In the genomic region with DNA sequence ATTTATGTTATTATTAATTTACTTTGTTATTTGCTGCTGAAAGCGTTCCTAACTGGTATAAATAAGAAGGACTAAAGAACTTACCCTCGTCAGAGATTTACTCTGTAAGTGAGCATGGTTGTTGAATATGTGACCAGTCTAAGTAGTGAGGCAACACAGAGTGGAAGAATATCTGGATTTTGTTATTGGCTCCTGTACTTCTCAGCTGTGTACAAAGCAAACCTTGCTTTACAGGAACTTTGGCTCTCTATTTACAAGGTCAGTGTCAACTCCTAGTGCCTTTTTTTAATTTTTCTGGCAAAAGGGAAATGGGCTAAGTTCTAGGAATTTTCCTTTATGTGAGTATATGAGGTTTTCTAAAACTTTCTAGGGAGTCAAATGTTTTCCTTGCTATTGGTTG, we compare ENCODE assay signal across 28 cellular contexts. TPM values are rescaled to one million over a fixed set of nuclear protein-coding genes. Genes with fewer than 3 reads are reported as not detected.
"Had no signal": no experiment of that assay in that cellular context is flagged by ENCODE, and none has a peak within 500 bp of the region (broad histone marks: within the 10 kb centered on the region; RNA-seq: fewer than 3 reads in every experiment).

No MANE protein-coding gene starts in this region.

- H3K4me3 ChIP-seq: adrenal gland, K562, SJCRH30, SK-N-MC had no signal

- H3K9me3 ChIP-seq: adrenal gland, SJCRH30 had no signal

- H3K4me1 ChIP-seq: SJCRH30 had no signal

- H3K27me3 ChIP-seq: adrenal gland, SJCRH30 had no signal

- H3K36me3 ChIP-seq: adrenal gland, SJCRH30 had no signal

- FAIRE-seq: astrocyte, bronchial epithelial cell, K562, TTC549 had no signal

- DNase-seq: activated CD4-positive, alpha-beta T cell treated with anti-CD3 and anti-CD28 coated beads, Interleukin-2, amount 10 ng/mL, durations not matched to agents 7 days and 5 days; activated CD4-positive, alpha-beta T cell treated with anti-CD3 and anti-CD28 coated beads, Interleukin-2, amount 50 U/mL, for 48 hours; activated CD8-positive, alpha-beta T cell treated with anti-CD3 and anti-CD28 coated beads, Interleukin-2, amount 10 ng/mL, durations not matched to agents 7 days and 5 days; activated gamma-delta T cell treated with Interleukin-2 at 50 U/mL for 16 hours; activated naive CD4-positive, alpha-beta T cell treated with anti-CD3 and anti-CD28 coated beads for 36 hours; activated T-cell treated with anti-CD3 and anti-CD28 coated beads, Interleukin-2, amount 50 U/mL, for 4 hours; adrenal gland; central memory CD4-positive, alpha-beta T cell; NCI-H1105; NCI-H1417 treated with DMSO at 0.1 percent for 48 hours; NCI-H187 treated with DMSO at 0.1 percent for 48 hours; NCI-H2081 treated with DMSO at 0.1 percent for 48 hours; NCI-H226; NCI-H446 treated with DMSO at 0.1 percent for 48 hours; NCI-H524; SHP77; SJCRH30; T1000 had no signal

- ATAC-seq: activated CD8-positive, alpha-beta T cell treated with anti-CD3 and anti-CD28 coated beads, Interleukin-2, amount 10 ng/mL, durations not matched to agents 7 days and 5 days; activated naive CD4-positive, alpha-beta T cell treated with anti-CD3 and anti-CD28 coated beads, Interleukin-2, amount 50 U/mL, for 72 hours; activated T-cell treated with anti-CD3 and anti-CD28 coated beads, Interleukin-2, amount 50 U/mL, for 4 hours; K562; Panc1 had no signal

- H3K27ac ChIP-seq: SJCRH30, SK-N-MC had no signal

RNA-seq across cellular contexts. Expression of a gene that starts 35.6 kb away (rescaled TPM):
- total RNA-seq: activated CD4-positive, alpha-beta T cell treated with anti-CD3 and anti-CD28 coated beads, Interleukin-2, amount 10 ng/mL, durations not matched to agents 7 days and 5 days; activated CD8-positive, alpha-beta T cell treated with anti-CD3 and anti-CD28 coated beads, Interleukin-2, amount 10 ng/mL, durations not matched to agents 7 days and 5 days; activated naive CD4-positive, alpha-beta T cell treated with anti-CD3 and anti-CD28 coated beads for 36 hours; activated naive CD4-positive, alpha-beta T cell treated with anti-CD3 and anti-CD28 coated beads, Interleukin-2, amount 50 U/mL, for 72 hours; activated T-helper 1 cell treated with anti-CD3 and anti-CD28 coated beads, Interleukin-12 subunit alpha, Interleukin-12 subunit beta, Interleukin-2, Interleukin-4 antibody, amounts not matched to agents 30 ng/mL and 10 ng/mL and 1 ng/mL, durations not matched to agents 14 hours and 24 hours and 36 hours; T-helper 1 cell treated with Interleukin-12 subunit alpha and Interleukin-12 subunit beta and Interleukin-4 antibody, amounts not matched to agents 30 ng/mL and 1 ng/mL, for 36 hours; T-helper 2 cell treated with Interferon-gamma antibody and Interleukin-4, amounts not matched to agents 100 ng/mL and 5 ng/mL, for 36 hours had no signal
